ENCODE assay signal across 15 cellular contexts in the genomic region with DNA sequence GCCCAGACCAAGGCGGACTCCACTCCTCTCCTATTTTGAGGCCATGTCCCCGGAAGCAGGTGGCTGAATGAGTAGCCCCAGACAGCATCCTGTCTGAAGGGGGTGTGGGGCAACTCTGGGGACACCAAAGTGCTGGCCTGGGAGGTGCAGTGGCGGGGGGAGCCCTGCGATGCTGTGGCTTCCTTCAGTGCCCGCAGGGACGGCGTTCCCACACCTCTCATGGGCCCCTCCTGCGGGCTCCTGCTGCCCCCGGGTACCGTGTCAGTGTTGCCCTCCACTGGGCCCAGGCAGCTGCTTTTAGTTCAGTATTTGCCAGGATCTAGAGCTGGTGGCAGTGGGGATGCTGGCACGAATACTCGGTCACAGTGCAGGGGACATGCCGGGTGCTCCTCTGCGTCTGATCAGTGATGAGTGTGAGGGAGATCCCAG.
"Had no signal": no experiment of that assay in that cellular context is flagged by ENCODE, and none has a peak within 500 bp of the region (broad histone marks: within the 10 kb centered on the region; RNA-seq: fewer than 3 reads in every experiment).

No MANE protein-coding gene starts in this region.

- H3K36me3 Mint-ChIP-seq: activated naive CD4-positive, alpha-beta T cell treated with anti-CD3 and anti-CD28 coated beads, Interleukin-2, amount 50 U/mL, for 72 hours had no signal

- H3K4me1 Mint-ChIP-seq: mesothelial cell of epicardium had no signal

- FAIRE-seq: endometrium had no signal

- H3K36me3 ChIP-seq: brain microvascular endothelial cell, lower lobe of right lung, prostate gland had no signal

- H3K9me3 ChIP-seq: esophagus squamous epithelium, lower lobe of right lung, prostate gland had no signal

- H3K27ac ChIP-seq: brain microvascular endothelial cell, dorsolateral prefrontal cortex, esophagus squamous epithelium, lower lobe of right lung, prostate gland had no signal

- H3K4me1 ChIP-seq: prostate gland had no signal

- H3K4me3 ChIP-seq: dorsolateral prefrontal cortex, esophagus squamous epithelium, lower lobe of right lung, prostate gland had no signal

- H3K27ac Mint-ChIP-seq: activated naive CD4-positive, alpha-beta T cell treated with anti-CD3 and anti-CD28 coated beads, Interleukin-2, amount 50 U/mL, for 72 hours; mesothelial cell of epicardium had no signal

- H3K9me3 Mint-ChIP-seq: activated naive CD4-positive, alpha-beta T cell treated with anti-CD3 and anti-CD28 coated beads, Interleukin-2, amount 50 U/mL, for 72 hours; mesothelial cell of epicardium had no signal

- H3K4me3 Mint-ChIP-seq: mesothelial cell of epicardium had no signal

- ATAC-seq: activated CD4-positive, CD25-positive, alpha-beta regulatory T cell treated with anti-CD3 and anti-CD28 coated beads, Interleukin-2, amount 50 U/mL, for 24 hours; activated naive CD4-positive, alpha-beta T cell treated with anti-CD3 and anti-CD28 coated beads, Interleukin-2, amount 50 U/mL, for 72 hours; left cardiac atrium; lower lobe of right lung; sciatic nerve had no signal

- DNase-seq: brain microvascular endothelial cell; dorsolateral prefrontal cortex; esophagus squamous epithelium; glutamatergic neuron; left cardiac atrium; lower lobe of right lung; nucleus accumbens; stimulated activated naive CD4-positive, alpha-beta T cell treated with Interleukin-2 at 50 U/mL for 16 hours; trophoblast cell had no signal
